In genomic region chr15:96337354-96337990, GRCh38 we compare ENCODE assay signal across 1 cellular context.
TF ChIP-seq lines count a peak whose summit lies in the region.

No MANE protein-coding gene starts in this region.

TF ChIP-seq in K562, 482 proteins besides CTCF, POLR2A, EP300 and RAD21 (continued from another document and continues in another):
- TF ChIP-seq ZNF592 (IDR thresholded peaks at IDR 0.05) (no peak), ZNF408 (CRISPR knock-in tag; IDR thresholded peaks at IDR 0.05; ENCODE audit: low read depth) (no peak), HDAC1 (IDR thresholded peaks at IDR 0.05) (0 out of 4 replicates have a peak, but pooled peaks of 1 of the 2 experiments have one; percentile 28), RAD51 (IDR thresholded peaks at IDR 0.05; ENCODE audit: borderline replicate concordance, low read depth) (0 out of 2 replicates have a peak, but pooled peaks have one; percentile 1), CHD7 (IDR thresholded peaks at IDR 0.05; ENCODE audit: low read depth, low read length) (no peak), MCM7 (IDR thresholded peaks at IDR 0.05) (no peak), ZNF282 (CRISPR knock-in tag; IDR thresholded peaks at IDR 0.05) (no peak), RBBP5 (IDR thresholded peaks at IDR 0.05; ENCODE audit: borderline replicate concordance, insufficient read depth, low read length, poor library complexity, severe bottlenecking) (peak; percentile 13), NCOA2 (IDR thresholded peaks at IDR 0.05; ENCODE audit: partially characterized antibody in 2 of 2) (no peak), KLF16 (IDR thresholded peaks at IDR 0.05) (no peak), IRF1 (CRISPR knock-in tag; IDR thresholded peaks at IDR 0.05; ENCODE audit: borderline replicate concordance) (no peak), ZNF639 (CRISPR knock-in tag; conservative IDR thresholded peaks at IDR 0.05 in 1 of 2, IDR thresholded peaks at IDR 0.05 in 1 of 2) (no peak), HLTF (IDR thresholded peaks at IDR 0.05) (no peak), HMG20A (CRISPR knock-in tag; conservative IDR thresholded peaks at IDR 0.05) (no peak), POLR3G (IDR thresholded peaks at IDR 0.05; ENCODE audit: extremely low read depth, insufficient read length, insufficient replicate concordance) (no peak), ZNF436 (CRISPR knock-in tag; IDR thresholded peaks at IDR 0.05) (no peak), CHD1 (IDR thresholded peaks at IDR 0.05; ENCODE audit: low read length) (no peak), ZKSCAN1 (IDR thresholded peaks at IDR 0.05; ENCODE audit: low read depth, low read length) (no peak), ZNF217 (CRISPR knock-in tag; IDR thresholded peaks at IDR 0.05) (no peak), RERE (CRISPR knock-in tag; IDR thresholded peaks at IDR 0.05; ENCODE audit: borderline replicate concordance) (no peak), EZH2 (IDR thresholded peaks at IDR 0.05; ENCODE audit: borderline replicate concordance, low read depth, low read length) (no peak), HIVEP1 (CRISPR knock-in tag; IDR thresholded peaks at IDR 0.05) (no peak), KLF13 (tag; IDR thresholded peaks at IDR 0.05; ENCODE audit: borderline replicate concordance, low read depth) (no peak)
